In the genomic region with DNA sequence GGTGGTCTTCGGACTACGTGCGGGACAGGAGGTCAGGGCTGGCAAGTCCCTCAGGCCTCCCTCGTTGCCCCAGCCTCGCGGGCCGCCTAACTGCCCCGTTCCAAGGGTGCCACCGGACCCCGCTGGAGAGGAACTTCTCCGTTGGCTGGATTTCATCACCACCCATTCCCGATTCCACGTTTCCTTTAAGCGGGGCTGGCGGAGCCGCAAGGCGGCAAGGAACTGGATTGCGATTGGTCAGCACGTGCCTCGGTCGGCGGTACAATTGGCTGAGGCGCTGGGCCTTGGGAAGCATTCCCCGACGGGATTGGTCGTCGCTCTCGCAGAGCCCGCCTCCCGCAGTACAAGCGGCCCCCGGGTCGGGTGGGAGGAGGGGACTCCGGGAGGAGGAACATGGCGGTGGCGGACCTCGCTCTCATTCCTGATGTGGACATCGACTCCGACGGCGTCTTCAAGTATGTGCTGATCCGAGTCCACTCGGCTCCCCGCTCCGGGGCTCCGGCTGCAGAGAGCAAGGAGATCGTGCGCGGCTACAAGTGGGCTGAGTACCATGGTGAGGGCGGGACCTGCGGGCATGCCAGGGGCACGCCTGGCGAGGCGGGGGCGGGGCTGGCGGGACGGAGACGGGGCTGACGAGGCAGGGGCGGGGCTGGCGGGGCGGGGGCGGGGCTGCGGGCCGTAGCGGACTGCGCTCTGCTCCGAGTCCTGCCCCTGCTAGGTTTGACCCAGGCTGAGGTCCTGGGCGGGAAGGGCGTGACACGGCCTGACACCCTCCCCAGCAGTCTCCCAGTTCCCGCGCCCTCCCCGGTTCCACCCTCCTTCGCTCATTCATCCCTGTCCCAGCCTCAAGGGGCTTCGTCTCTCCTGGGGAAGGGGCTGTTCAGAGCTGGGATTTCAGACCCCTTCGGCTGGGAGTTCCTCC, we compare ENCODE assay signal across 1 cellular context.
A peak's percentile ranks its signal among the peaks of the same experiment; 100 is the strongest.
TF ChIP-seq lines count a peak whose summit lies in the region.

A gene (plus strand): TSS at position 372 of the 922 bp plus-strand sequence. CDS start 22 bp downstream, at position 394.

TF ChIP-seq in K562, 482 proteins besides CTCF, POLR2A, EP300 and RAD21 (continued from another document and continues in another):
- TF ChIP-seq, protein P1, sequence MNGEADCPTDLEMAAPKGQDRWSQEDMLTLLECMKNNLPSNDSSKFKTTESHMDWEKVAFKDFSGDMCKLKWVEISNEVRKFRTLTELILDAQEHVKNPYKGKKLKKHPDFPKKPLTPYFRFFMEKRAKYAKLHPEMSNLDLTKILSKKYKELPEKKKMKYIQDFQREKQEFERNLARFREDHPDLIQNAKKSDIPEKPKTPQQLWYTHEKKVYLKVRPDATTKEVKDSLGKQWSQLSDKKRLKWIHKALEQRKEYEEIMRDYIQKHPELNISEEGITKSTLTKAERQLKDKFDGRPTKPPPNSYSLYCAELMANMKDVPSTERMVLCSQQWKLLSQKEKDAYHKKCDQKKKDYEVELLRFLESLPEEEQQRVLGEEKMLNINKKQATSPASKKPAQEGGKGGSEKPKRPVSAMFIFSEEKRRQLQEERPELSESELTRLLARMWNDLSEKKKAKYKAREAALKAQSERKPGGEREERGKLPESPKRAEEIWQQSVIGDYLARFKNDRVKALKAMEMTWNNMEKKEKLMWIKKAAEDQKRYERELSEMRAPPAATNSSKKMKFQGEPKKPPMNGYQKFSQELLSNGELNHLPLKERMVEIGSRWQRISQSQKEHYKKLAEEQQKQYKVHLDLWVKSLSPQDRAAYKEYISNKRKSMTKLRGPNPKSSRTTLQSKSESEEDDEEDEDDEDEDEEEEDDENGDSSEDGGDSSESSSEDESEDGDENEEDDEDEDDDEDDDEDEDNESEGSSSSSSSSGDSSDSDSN (IDR thresholded peaks at IDR 0.05; ENCODE audit: borderline replicate concordance in 1 of 2, low read depth in 2 of 2, low read length in 2 of 2): no peak
- TF ChIP-seq ZFP1 (CRISPR knock-in tag; IDR thresholded peaks at IDR 0.05) (0 out of 2 replicates have a peak, but pooled peaks have one; percentile 40), PHB (CRISPR knock-in tag; IDR thresholded peaks at IDR 0.05) (peak; percentile 16; the same call in 1 of the 2 replicates), CREM (IDR thresholded peaks at IDR 0.05; ENCODE audit: low read depth) (peak; percentile 64), SAP30 (IDR thresholded peaks at IDR 0.05; ENCODE audit: borderline replicate concordance, insufficient read depth, low read depth, low read length, poor library complexity, severe bottlenecking) (peak; percentile 66), RHOXF2B (CRISPR knock-in tag; conservative IDR thresholded peaks at IDR 0.05) (no peak), SIRT6 (IDR thresholded peaks at IDR 0.05; ENCODE audit: low read depth, low read length) (no peak), JUN (IDR thresholded peaks at IDR 0.05; ENCODE audit: borderline replicate concordance, low read depth, low read length) (no peak; the same call in 1 of the 2 replicates), JUN (CRISPR knock-in tag; IDR thresholded peaks at IDR 0.05; ENCODE audit: borderline replicate concordance) (no peak), ZFP36 (IDR thresholded peaks at IDR 0.05; ENCODE audit: low read depth, low read length, partially characterized antibody) (no peak), CSDE1 (IDR thresholded peaks at IDR 0.05) (no peak), LARP7 (IDR thresholded peaks at IDR 0.05) (no peak), NR3C1 (CRISPR knock-in tag; IDR thresholded peaks at IDR 0.05) (no peak), HEY1 (CRISPR knock-in tag; IDR thresholded peaks at IDR 0.05; ENCODE audit: borderline replicate concordance) (no peak), SP1 (CRISPR knock-in tag; IDR thresholded peaks at IDR 0.05) (peak; percentile 87), NR1H2 (CRISPR knock-in tag; IDR thresholded peaks at IDR 0.05) (no peak), ZNF699 (CRISPR knock-in tag; IDR thresholded peaks at IDR 0.05; ENCODE audit: insufficient replicate concordance) (no peak), DACH1 (IDR thresholded peaks at IDR 0.05; ENCODE audit: partially characterized antibody) (no peak), CC2D1A (IDR thresholded peaks at IDR 0.05) (no peak), MTA2 (IDR thresholded peaks at IDR 0.05; ENCODE audit: low read depth) (no peak), PTTG1 (tag; IDR thresholded peaks at IDR 0.05; ENCODE audit: low read depth) (no peak), POLR3A (IDR thresholded peaks at IDR 0.05; ENCODE audit: borderline replicate concordance, extremely low read depth, insufficient read depth, insufficient read length) (no peak), ZNF551 (CRISPR knock-in tag; IDR thresholded peaks at IDR 0.05) (no peak)
- TF ChIP-seq, protein P2, sequence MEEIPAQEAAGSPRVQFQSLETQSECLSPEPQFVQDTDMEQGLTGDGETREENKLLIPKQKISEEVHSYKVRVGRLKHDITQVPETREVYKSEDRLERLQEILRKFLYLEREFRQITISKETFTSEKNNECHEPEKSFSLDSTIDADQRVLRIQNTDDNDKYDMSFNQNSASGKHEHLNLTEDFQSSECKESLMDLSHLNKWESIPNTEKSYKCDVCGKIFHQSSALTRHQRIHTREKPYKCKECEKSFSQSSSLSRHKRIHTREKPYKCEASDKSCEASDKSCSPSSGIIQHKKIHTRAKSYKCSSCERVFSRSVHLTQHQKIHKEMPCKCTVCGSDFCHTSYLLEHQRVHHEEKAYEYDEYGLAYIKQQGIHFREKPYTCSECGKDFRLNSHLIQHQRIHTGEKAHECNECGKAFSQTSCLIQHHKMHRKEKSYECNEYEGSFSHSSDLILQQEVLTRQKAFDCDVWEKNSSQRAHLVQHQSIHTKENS (CRISPR knock-in tag; IDR thresholded peaks at IDR 0.05): no peak
- TF ChIP-seq, protein P3, sequence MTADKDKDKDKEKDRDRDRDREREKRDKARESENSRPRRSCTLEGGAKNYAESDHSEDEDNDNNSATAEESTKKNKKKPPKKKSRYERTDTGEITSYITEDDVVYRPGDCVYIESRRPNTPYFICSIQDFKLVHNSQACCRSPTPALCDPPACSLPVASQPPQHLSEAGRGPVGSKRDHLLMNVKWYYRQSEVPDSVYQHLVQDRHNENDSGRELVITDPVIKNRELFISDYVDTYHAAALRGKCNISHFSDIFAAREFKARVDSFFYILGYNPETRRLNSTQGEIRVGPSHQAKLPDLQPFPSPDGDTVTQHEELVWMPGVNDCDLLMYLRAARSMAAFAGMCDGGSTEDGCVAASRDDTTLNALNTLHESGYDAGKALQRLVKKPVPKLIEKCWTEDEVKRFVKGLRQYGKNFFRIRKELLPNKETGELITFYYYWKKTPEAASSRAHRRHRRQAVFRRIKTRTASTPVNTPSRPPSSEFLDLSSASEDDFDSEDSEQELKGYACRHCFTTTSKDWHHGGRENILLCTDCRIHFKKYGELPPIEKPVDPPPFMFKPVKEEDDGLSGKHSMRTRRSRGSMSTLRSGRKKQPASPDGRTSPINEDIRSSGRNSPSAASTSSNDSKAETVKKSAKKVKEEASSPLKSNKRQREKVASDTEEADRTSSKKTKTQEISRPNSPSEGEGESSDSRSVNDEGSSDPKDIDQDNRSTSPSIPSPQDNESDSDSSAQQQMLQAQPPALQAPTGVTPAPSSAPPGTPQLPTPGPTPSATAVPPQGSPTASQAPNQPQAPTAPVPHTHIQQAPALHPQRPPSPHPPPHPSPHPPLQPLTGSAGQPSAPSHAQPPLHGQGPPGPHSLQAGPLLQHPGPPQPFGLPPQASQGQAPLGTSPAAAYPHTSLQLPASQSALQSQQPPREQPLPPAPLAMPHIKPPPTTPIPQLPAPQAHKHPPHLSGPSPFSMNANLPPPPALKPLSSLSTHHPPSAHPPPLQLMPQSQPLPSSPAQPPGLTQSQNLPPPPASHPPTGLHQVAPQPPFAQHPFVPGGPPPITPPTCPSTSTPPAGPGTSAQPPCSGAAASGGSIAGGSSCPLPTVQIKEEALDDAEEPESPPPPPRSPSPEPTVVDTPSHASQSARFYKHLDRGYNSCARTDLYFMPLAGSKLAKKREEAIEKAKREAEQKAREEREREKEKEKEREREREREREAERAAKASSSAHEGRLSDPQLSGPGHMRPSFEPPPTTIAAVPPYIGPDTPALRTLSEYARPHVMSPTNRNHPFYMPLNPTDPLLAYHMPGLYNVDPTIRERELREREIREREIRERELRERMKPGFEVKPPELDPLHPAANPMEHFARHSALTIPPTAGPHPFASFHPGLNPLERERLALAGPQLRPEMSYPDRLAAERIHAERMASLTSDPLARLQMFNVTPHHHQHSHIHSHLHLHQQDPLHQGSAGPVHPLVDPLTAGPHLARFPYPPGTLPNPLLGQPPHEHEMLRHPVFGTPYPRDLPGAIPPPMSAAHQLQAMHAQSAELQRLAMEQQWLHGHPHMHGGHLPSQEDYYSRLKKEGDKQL (CRISPR knock-in tag; IDR thresholded peaks at IDR 0.05; ENCODE audit: borderline replicate concordance): no peak
- TF ChIP-seq, protein P4, sequence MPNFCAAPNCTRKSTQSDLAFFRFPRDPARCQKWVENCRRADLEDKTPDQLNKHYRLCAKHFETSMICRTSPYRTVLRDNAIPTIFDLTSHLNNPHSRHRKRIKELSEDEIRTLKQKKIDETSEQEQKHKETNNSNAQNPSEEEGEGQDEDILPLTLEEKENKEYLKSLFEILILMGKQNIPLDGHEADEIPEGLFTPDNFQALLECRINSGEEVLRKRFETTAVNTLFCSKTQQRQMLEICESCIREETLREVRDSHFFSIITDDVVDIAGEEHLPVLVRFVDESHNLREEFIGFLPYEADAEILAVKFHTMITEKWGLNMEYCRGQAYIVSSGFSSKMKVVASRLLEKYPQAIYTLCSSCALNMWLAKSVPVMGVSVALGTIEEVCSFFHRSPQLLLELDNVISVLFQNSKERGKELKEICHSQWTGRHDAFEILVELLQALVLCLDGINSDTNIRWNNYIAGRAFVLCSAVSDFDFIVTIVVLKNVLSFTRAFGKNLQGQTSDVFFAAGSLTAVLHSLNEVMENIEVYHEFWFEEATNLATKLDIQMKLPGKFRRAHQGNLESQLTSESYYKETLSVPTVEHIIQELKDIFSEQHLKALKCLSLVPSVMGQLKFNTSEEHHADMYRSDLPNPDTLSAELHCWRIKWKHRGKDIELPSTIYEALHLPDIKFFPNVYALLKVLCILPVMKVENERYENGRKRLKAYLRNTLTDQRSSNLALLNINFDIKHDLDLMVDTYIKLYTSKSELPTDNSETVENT (CRISPR knock-in tag; IDR thresholded peaks at IDR 0.05): peak; percentile 76; the same call in 1 of the 2 replicates
- TF ChIP-seq, protein P5, sequence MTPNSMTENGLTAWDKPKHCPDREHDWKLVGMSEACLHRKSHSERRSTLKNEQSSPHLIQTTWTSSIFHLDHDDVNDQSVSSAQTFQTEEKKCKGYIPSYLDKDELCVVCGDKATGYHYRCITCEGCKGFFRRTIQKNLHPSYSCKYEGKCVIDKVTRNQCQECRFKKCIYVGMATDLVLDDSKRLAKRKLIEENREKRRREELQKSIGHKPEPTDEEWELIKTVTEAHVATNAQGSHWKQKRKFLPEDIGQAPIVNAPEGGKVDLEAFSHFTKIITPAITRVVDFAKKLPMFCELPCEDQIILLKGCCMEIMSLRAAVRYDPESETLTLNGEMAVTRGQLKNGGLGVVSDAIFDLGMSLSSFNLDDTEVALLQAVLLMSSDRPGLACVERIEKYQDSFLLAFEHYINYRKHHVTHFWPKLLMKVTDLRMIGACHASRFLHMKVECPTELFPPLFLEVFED (CRISPR knock-in tag; conservative IDR thresholded peaks at IDR 0.05): 0 out of 2 replicates have a peak, but pooled peaks have one; percentile 17
- TF ChIP-seq, protein P6, sequence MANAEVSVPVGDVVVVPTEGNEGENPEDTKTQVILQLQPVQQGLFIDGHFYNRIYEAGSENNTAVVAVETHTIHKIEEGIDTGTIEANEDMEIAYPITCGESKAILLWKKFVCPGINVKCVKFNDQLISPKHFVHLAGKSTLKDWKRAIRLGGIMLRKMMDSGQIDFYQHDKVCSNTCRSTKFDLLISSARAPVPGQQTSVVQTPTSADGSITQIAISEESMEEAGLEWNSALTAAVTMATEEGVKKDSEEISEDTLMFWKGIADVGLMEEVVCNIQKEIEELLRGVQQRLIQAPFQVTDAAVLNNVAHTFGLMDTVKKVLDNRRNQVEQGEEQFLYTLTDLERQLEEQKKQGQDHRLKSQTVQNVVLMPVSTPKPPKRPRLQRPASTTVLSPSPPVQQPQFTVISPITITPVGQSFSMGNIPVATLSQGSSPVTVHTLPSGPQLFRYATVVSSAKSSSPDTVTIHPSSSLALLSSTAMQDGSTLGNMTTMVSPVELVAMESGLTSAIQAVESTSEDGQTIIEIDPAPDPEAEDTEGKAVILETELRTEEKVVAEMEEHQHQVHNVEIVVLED (CRISPR knock-in tag; IDR thresholded peaks at IDR 0.05): peak; percentile 47; the same call in 1 of the 2 replicates
- TF ChIP-seq, protein P7, sequence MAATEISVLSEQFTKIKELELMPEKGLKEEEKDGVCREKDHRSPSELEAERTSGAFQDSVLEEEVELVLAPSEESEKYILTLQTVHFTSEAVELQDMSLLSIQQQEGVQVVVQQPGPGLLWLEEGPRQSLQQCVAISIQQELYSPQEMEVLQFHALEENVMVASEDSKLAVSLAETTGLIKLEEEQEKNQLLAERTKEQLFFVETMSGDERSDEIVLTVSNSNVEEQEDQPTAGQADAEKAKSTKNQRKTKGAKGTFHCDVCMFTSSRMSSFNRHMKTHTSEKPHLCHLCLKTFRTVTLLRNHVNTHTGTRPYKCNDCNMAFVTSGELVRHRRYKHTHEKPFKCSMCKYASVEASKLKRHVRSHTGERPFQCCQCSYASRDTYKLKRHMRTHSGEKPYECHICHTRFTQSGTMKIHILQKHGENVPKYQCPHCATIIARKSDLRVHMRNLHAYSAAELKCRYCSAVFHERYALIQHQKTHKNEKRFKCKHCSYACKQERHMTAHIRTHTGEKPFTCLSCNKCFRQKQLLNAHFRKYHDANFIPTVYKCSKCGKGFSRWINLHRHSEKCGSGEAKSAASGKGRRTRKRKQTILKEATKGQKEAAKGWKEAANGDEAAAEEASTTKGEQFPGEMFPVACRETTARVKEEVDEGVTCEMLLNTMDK (IDR thresholded peaks at IDR 0.05; ENCODE audit: borderline replicate concordance, insufficient read depth, low read depth, low read length, poor library complexity, severe bottlenecking): no peak
- TF ChIP-seq, protein P8, sequence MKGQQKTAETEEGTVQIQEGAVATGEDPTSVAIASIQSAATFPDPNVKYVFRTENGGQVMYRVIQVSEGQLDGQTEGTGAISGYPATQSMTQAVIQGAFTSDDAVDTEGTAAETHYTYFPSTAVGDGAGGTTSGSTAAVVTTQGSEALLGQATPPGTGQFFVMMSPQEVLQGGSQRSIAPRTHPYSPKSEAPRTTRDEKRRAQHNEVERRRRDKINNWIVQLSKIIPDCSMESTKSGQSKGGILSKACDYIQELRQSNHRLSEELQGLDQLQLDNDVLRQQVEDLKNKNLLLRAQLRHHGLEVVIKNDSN (CRISPR knock-in tag; IDR thresholded peaks at IDR 0.05): peak; percentile 89
- TF ChIP-seq, protein P9, sequence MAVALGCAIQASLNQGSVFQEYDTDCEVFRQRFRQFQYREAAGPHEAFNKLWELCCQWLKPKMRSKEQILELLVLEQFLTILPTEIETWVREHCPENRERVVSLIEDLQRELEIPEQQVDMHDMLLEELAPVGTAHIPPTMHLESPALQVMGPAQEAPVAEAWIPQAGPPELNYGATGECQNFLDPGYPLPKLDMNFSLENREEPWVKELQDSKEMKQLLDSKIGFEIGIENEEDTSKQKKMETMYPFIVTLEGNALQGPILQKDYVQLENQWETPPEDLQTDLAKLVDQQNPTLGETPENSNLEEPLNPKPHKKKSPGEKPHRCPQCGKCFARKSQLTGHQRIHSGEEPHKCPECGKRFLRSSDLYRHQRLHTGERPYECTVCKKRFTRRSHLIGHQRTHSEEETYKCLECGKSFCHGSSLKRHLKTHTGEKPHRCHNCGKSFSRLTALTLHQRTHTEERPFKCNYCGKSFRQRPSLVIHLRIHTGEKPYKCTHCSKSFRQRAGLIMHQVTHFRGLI (CRISPR knock-in tag; IDR thresholded peaks at IDR 0.05): no peak
- TF ChIP-seq, protein P10, sequence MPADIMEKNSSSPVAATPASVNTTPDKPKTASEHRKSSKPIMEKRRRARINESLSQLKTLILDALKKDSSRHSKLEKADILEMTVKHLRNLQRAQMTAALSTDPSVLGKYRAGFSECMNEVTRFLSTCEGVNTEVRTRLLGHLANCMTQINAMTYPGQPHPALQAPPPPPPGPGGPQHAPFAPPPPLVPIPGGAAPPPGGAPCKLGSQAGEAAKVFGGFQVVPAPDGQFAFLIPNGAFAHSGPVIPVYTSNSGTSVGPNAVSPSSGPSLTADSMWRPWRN (IDR thresholded peaks at IDR 0.05; ENCODE audit: low read depth): 0 out of 2 replicates have a peak, but pooled peaks have one; percentile 8
